ENCODE assay signal across 1 cellular context in genomic region chr16:56701534-56701933, GRCh38.
TF ChIP-seq lines count a peak whose summit lies in the region.

No MANE protein-coding gene starts in this region.

TF ChIP-seq in HepG2, 621 proteins besides CTCF, POLR2A, EP300 and RAD21:
- TF ChIP-seq ZNF746 (CRISPR knock-in tag; IDR thresholded peaks at IDR 0.05) (no peak), MED13 (CRISPR knock-in tag; IDR thresholded peaks at IDR 0.05) (no peak), IRF2 (CRISPR knock-in tag; IDR thresholded peaks at IDR 0.05) (no peak), NFE2L1 (CRISPR knock-in tag; IDR thresholded peaks at IDR 0.05; ENCODE audit: borderline replicate concordance) (no peak), ZSCAN9 (CRISPR knock-in tag; IDR thresholded peaks at IDR 0.05; ENCODE audit: borderline replicate concordance) (no peak), GMEB2 (CRISPR knock-in tag; IDR thresholded peaks at IDR 0.05; ENCODE audit: low read depth) (no peak), ZNF3 (CRISPR knock-in tag; IDR thresholded peaks at IDR 0.05) (no peak), IKZF1 (IDR thresholded peaks at IDR 0.05) (no peak), ZNF530 (CRISPR knock-in tag; IDR thresholded peaks at IDR 0.05; ENCODE audit: low read depth) (no peak)
- TF ChIP-seq, protein P1, sequence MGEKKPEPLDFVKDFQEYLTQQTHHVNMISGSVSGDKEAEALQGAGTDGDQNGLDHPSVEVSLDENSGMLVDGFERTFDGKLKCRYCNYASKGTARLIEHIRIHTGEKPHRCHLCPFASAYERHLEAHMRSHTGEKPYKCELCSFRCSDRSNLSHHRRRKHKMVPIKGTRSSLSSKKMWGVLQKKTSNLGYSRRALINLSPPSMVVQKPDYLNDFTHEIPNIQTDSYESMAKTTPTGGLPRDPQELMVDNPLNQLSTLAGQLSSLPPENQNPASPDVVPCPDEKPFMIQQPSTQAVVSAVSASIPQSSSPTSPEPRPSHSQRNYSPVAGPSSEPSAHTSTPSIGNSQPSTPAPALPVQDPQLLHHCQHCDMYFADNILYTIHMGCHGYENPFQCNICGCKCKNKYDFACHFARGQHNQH (CRISPR knock-in tag; IDR thresholded peaks at IDR 0.05), result no peak
- TF ChIP-seq, protein P2, sequence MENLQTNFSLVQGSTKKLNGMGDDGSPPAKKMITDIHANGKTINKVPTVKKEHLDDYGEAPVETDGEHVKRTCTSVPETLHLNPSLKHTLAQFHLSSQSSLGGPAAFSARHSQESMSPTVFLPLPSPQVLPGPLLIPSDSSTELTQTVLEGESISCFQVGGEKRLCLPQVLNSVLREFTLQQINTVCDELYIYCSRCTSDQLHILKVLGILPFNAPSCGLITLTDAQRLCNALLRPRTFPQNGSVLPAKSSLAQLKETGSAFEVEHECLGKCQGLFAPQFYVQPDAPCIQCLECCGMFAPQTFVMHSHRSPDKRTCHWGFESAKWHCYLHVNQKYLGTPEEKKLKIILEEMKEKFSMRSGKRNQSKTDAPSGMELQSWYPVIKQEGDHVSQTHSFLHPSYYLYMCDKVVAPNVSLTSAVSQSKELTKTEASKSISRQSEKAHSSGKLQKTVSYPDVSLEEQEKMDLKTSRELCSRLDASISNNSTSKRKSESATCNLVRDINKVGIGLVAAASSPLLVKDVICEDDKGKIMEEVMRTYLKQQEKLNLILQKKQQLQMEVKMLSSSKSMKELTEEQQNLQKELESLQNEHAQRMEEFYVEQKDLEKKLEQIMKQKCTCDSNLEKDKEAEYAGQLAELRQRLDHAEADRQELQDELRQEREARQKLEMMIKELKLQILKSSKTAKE (CRISPR knock-in tag; IDR thresholded peaks at IDR 0.05; ENCODE audit: borderline replicate concordance), result no peak
- TF ChIP-seq, protein P3, sequence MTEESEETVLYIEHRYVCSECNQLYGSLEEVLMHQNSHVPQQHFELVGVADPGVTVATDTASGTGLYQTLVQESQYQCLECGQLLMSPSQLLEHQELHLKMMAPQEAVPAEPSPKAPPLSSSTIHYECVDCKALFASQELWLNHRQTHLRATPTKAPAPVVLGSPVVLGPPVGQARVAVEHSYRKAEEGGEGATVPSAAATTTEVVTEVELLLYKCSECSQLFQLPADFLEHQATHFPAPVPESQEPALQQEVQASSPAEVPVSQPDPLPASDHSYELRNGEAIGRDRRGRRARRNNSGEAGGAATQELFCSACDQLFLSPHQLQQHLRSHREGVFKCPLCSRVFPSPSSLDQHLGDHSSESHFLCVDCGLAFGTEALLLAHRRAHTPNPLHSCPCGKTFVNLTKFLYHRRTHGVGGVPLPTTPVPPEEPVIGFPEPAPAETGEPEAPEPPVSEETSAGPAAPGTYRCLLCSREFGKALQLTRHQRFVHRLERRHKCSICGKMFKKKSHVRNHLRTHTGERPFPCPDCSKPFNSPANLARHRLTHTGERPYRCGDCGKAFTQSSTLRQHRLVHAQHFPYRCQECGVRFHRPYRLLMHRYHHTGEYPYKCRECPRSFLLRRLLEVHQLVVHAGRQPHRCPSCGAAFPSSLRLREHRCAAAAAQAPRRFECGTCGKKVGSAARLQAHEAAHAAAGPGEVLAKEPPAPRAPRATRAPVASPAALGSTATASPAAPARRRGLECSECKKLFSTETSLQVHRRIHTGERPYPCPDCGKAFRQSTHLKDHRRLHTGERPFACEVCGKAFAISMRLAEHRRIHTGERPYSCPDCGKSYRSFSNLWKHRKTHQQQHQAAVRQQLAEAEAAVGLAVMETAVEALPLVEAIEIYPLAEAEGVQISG (CRISPR knock-in tag; IDR thresholded peaks at IDR 0.05), result no peak
- TF ChIP-seq, protein P4, sequence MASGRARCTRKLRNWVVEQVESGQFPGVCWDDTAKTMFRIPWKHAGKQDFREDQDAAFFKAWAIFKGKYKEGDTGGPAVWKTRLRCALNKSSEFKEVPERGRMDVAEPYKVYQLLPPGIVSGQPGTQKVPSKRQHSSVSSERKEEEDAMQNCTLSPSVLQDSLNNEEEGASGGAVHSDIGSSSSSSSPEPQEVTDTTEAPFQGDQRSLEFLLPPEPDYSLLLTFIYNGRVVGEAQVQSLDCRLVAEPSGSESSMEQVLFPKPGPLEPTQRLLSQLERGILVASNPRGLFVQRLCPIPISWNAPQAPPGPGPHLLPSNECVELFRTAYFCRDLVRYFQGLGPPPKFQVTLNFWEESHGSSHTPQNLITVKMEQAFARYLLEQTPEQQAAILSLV (CRISPR knock-in tag; IDR thresholded peaks at IDR 0.05; ENCODE audit: borderline replicate concordance), result no peak
